26 cellular contexts compared by ENCODE assay signal in genomic region chr7:50141131-50141530, GRCh38. TPM values are rescaled to one million over a fixed set of nuclear protein-coding genes. Genes with fewer than 3 reads are reported as not detected.
"Had no signal": no experiment of that assay in that cellular context is flagged by ENCODE, and none has a peak within 500 bp of the region (broad histone marks: within the 10 kb centered on the region; RNA-seq: fewer than 3 reads in every experiment).

No MANE protein-coding gene starts in this region.

- ATAC-seq: left cardiac atrium, lower lobe of right lung, mucosa of descending colon, natural killer cell had no signal

- H3K27ac Mint-ChIP-seq: natural killer cell, type B pancreatic cell had no signal

- H3K9me3 ChIP-seq: colonic mucosa, esophagus squamous epithelium, left ventricle myocardium inferior, lower lobe of right lung, mucosa of descending colon, right atrium auricular region, suprapubic skin, thyroid gland had no signal

- H3K36me3 Mint-ChIP-seq: natural killer cell, type B pancreatic cell had no signal

- H3K27ac ChIP-seq: colonic mucosa, esophagus squamous epithelium, left ventricle myocardium inferior, lower lobe of right lung, right atrium auricular region, sigmoid colon, skin epidermis, suprapubic skin, thyroid gland had no signal

- H3K4me1 ChIP-seq: colonic mucosa, esophagus squamous epithelium, left ventricle myocardium inferior, lower lobe of right lung, right atrium auricular region, sigmoid colon, suprapubic skin, thyroid gland had no signal

- DNase-seq: colonic mucosa; dermis blood vessel endothelial cell; esophagus squamous epithelium; foreskin fibroblast; kidney; left cardiac atrium; left ventricle myocardium inferior; lower lobe of right lung; mucosa of descending colon; natural killer cell; posterior cingulate gyrus; sigmoid colon; stimulated activated CD4-positive, alpha-beta T cell treated with anti-CD3 and anti-CD28 coated beads, Interleukin-2, amount 100 ng/mL, for 24 hours; stimulated activated CD4-positive, alpha-beta T cell treated with anti-CD3 and anti-CD28 coated beads, Interleukin-4, amount 100 ng/mL, for 4 hours; stimulated activated naive CD4-positive, alpha-beta T cell; thyroid gland had no signal

- FAIRE-seq: kidney, urothelium cell line had no signal

- H3K4me3 Mint-ChIP-seq: natural killer cell, neural crest cell, type B pancreatic cell had no signal

- H3K36me3 ChIP-seq: colonic mucosa, esophagus squamous epithelium, left ventricle myocardium inferior, lower lobe of right lung, right atrium auricular region, sigmoid colon, suprapubic skin, thyroid gland had no signal

- H3K9me3 Mint-ChIP-seq: natural killer cell, type B pancreatic cell had no signal

- H3K27me3 ChIP-seq: colonic mucosa, right atrium auricular region, sigmoid colon, suprapubic skin, thyroid gland had no signal

- H3K4me3 ChIP-seq: colonic mucosa, esophagus squamous epithelium, left ventricle myocardium inferior, lower lobe of right lung, mucosa of descending colon, right atrium auricular region, sigmoid colon, skin epidermis, suprapubic skin, thyroid gland had no signal

- H3K27me3 Mint-ChIP-seq: type B pancreatic cell had no signal

RNA-seq across cellular contexts. Expression of gene ZPBP, which starts 48.1 kb away (rescaled TPM):
- total RNA-seq: colonic mucosa, dermis blood vessel endothelial cell, epithelial cell of proximal tubule, esophagus squamous epithelium, left cardiac atrium, left ventricle myocardium inferior, lower lobe of right lung, mesenteric fat pad, mucosa of descending colon, natural killer cell, neural crest cell, osteocyte, pulmonary artery endothelial cell, right atrium auricular region, sigmoid colon had no signal
- polyA plus RNA-seq: sigmoid colon had no signal
